Comparison of ENCODE assay signal across 27 cellular contexts in the genomic region with DNA sequence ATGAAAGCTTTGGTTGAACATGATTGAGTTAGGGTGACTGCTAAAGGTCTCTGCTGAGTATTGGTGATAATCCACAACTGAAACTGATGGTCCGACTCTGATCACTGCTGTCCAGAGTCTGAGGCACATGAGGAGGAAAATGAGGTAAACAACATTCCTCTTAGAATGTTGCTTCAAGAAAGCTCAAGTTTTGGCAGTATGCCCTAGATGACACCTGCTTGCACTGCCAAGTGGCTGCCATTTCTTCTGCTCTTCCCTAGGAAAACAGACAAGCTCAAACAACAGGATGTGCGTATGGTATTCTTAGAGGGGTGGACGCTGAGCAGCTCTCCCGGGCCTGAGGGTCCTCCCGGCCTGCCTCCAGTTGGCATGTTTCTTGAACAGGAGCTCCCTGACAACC.
"Had no signal": no experiment of that assay in that cellular context is flagged by ENCODE, and none has a peak within 500 bp of the region (broad histone marks: within the 10 kb centered on the region; RNA-seq: fewer than 3 reads in every experiment).

No MANE protein-coding gene starts in this region.

- H3K4me3 Mint-ChIP-seq: activated CD4-positive, alpha-beta memory T cell treated with anti-CD3 and anti-CD28 coated beads, Interleukin-2, amount 10 ng/mL, durations not matched to agents 7 days and 5 days; activated CD4-positive, alpha-beta T cell treated with anti-CD3 and anti-CD28 coated beads, Interleukin-2, amount 10 ng/mL, durations not matched to agents 7 days and 5 days; activated naive CD4-positive, alpha-beta T cell treated with anti-CD3 and anti-CD28 coated beads, Interleukin-2, amount 10 ng/mL, durations not matched to agents 7 days and 5 days; activated naive CD8-positive, alpha-beta T cell treated with anti-CD3 and anti-CD28 coated beads, Interleukin-2, amount 10 ng/mL, durations not matched to agents 7 days and 5 days; activated T-cell treated with anti-CD3 and anti-CD28 coated beads, Interleukin-2, amount 50 U/mL, for 24 hours; brain; endodermal cell; natural killer cell treated with Interleukin-12 subunit alpha and Interleukin-12 subunit beta and Interleukin-15 and Interleukin-18, amount 100 ng/mL, for 72 hours had no signal

- H3K27ac Mint-ChIP-seq: activated CD4-positive, alpha-beta memory T cell treated with anti-CD3 and anti-CD28 coated beads, Interleukin-2, amount 10 ng/mL, durations not matched to agents 7 days and 5 days; activated CD4-positive, alpha-beta T cell treated with anti-CD3 and anti-CD28 coated beads, Interleukin-2, amount 10 ng/mL, durations not matched to agents 7 days and 5 days; activated naive CD4-positive, alpha-beta T cell treated with anti-CD3 and anti-CD28 coated beads, Interleukin-2, amount 10 ng/mL, durations not matched to agents 7 days and 5 days; activated naive CD8-positive, alpha-beta T cell treated with anti-CD3 and anti-CD28 coated beads, Interleukin-2, amount 10 ng/mL, durations not matched to agents 7 days and 5 days; activated T-cell treated with anti-CD3 and anti-CD28 coated beads, Interleukin-2, amount 50 U/mL, for 24 hours; endodermal cell; natural killer cell treated with Interleukin-12 subunit alpha and Interleukin-12 subunit beta and Interleukin-15 and Interleukin-18, amount 100 ng/mL, for 72 hours had no signal

- H3K9me3 Mint-ChIP-seq: activated CD4-positive, alpha-beta memory T cell treated with anti-CD3 and anti-CD28 coated beads, Interleukin-2, amount 10 ng/mL, durations not matched to agents 7 days and 5 days; activated CD4-positive, alpha-beta T cell treated with anti-CD3 and anti-CD28 coated beads, Interleukin-2, amount 10 ng/mL, durations not matched to agents 7 days and 5 days; activated naive CD4-positive, alpha-beta T cell treated with anti-CD3 and anti-CD28 coated beads, Interleukin-2, amount 10 ng/mL, durations not matched to agents 7 days and 5 days; activated naive CD8-positive, alpha-beta T cell treated with anti-CD3 and anti-CD28 coated beads, Interleukin-2, amount 10 ng/mL, durations not matched to agents 7 days and 5 days; activated T-cell treated with anti-CD3 and anti-CD28 coated beads, Interleukin-2, amount 50 U/mL, for 24 hours; brain; natural killer cell treated with Interleukin-12 subunit alpha and Interleukin-12 subunit beta and Interleukin-15 and Interleukin-18, amount 100 ng/mL, for 72 hours had no signal

- H3K4me1 ChIP-seq: ascending aorta, esophagus squamous epithelium, gastrocnemius medialis, right lobe of liver, testis had no signal

- H2AFZ ChIP-seq: hepatocyte had no signal

- H3K9me3 ChIP-seq: ascending aorta, esophagus squamous epithelium, gastrocnemius medialis, left ventricle myocardium inferior, right lobe of liver, testis, transverse colon had no signal

- DNase-seq: activated CD4-positive, alpha-beta memory T cell treated with anti-CD3 and anti-CD28 coated beads, Interleukin-2, amount 10 ng/mL, durations not matched to agents 7 days and 5 days; activated CD4-positive, alpha-beta T cell treated with anti-CD3 and anti-CD28 coated beads for 1 hour; activated CD4-positive, alpha-beta T cell treated with anti-CD3 and anti-CD28 coated beads, Interleukin-2, amount 10 ng/mL, durations not matched to agents 7 days and 5 days; activated CD8-positive, alpha-beta memory T cell treated with anti-CD3 and anti-CD28 coated beads, Interleukin-2, amount 50 U/mL, for 48 hours; activated gamma-delta T cell; activated naive CD4-positive, alpha-beta T cell treated with anti-CD3 and anti-CD28 coated beads, Interleukin-2, amount 10 ng/mL, durations not matched to agents 7 days and 5 days; activated naive CD8-positive, alpha-beta T cell treated with anti-CD3 and anti-CD28 coated beads, Interleukin-2, amount 10 ng/mL, durations not matched to agents 7 days and 5 days; activated T-cell treated with anti-CD3 and anti-CD28 coated beads, Interleukin-2, amount 50 U/mL, for 24 hours; endodermal cell; esophagus squamous epithelium; gastrocnemius medialis; islet precursor cell; left ventricle myocardium inferior; mesendoderm; posterior cingulate gyrus; right lobe of liver; stimulated activated CD4-positive, alpha-beta T cell treated with anti-CD3 and anti-CD28 coated beads, Interleukin-2, amount 100 ng/mL, for 48 hours; stimulated activated naive CD8-positive, alpha-beta T cell treated with anti-CD3 and anti-CD28 coated beads, Interleukin-15, Interleukin-2, amounts not matched to agents 100 U/mL and 50 U/mL, for 24 hours; T-helper 2 cell; testis; transverse colon had no signal

- H3K4me3 ChIP-seq: ascending aorta, esophagus squamous epithelium, gastrocnemius medialis, hepatocyte, left ventricle myocardium inferior, lung, right lobe of liver, testis, transverse colon had no signal

- H3K27ac ChIP-seq: ascending aorta, epithelial cell of prostate, esophagus squamous epithelium, gastrocnemius medialis, hepatocyte, right lobe of liver, testis, transverse colon had no signal

- ATAC-seq: gastrocnemius medialis; natural killer cell treated with Interleukin-12 subunit alpha and Interleukin-12 subunit beta and Interleukin-15 and Interleukin-18, amount 100 ng/mL, for 72 hours; right lobe of liver; stimulated activated naive CD8-positive, alpha-beta T cell treated with anti-CD3 and anti-CD28 coated beads, Interleukin-15, Interleukin-2, amounts not matched to agents 100 U/mL and 50 U/mL, for 24 hours had no signal

- H3K27me3 Mint-ChIP-seq: activated CD4-positive, alpha-beta memory T cell treated with anti-CD3 and anti-CD28 coated beads, Interleukin-2, amount 10 ng/mL, durations not matched to agents 7 days and 5 days; activated CD4-positive, alpha-beta T cell treated with anti-CD3 and anti-CD28 coated beads, Interleukin-2, amount 10 ng/mL, durations not matched to agents 7 days and 5 days; activated T-cell treated with anti-CD3 and anti-CD28 coated beads, Interleukin-2, amount 50 U/mL, for 24 hours had no signal

- H3K4me2 ChIP-seq: hepatocyte had no signal

- H3K36me3 ChIP-seq: ascending aorta, esophagus squamous epithelium, gastrocnemius medialis, left ventricle myocardium inferior, right lobe of liver, transverse colon had no signal

- H3K4me1 Mint-ChIP-seq: endodermal cell had no signal

- H3K36me3 Mint-ChIP-seq: activated naive CD4-positive, alpha-beta T cell treated with anti-CD3 and anti-CD28 coated beads, Interleukin-2, amount 10 ng/mL, durations not matched to agents 7 days and 5 days; brain; natural killer cell treated with Interleukin-12 subunit alpha and Interleukin-12 subunit beta and Interleukin-15 and Interleukin-18, amount 100 ng/mL, for 72 hours had no signal

- H3K27me3 ChIP-seq: ascending aorta, hepatocyte, right lobe of liver, testis, transverse colon had no signal

- H3K79me2 ChIP-seq: hepatocyte had no signal
